7 cellular contexts compared by ENCODE assay signal in the genomic region with DNA sequence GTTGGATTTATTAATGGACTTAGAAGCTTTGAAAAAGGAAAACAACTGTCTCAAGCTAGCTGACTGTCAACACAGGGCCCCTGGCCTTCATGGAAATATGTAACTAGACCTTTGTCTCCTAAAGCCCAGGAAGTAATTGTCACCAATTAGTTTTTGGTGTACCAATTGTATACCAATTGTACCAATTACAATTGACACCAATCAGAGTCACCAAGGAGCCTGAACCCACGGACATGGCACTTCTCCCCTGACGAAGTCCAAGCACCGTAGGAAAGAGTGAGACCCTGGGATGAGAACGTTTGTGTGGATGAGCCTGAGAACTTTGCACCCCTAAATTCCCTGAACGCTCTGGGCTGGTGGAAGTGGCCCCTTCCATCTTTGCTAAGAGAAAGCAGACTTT.
"Had no signal": no experiment of that assay in that cellular context is flagged by ENCODE, and none has a peak within 500 bp of the region (broad histone marks: within the 10 kb centered on the region; RNA-seq: fewer than 3 reads in every experiment).

No MANE protein-coding gene starts in this region.

- ATAC-seq: K562 had no signal

- H3K9ac ChIP-seq: KMS-11 had no signal

- H3K27ac ChIP-seq: HL-60, KMS-11 had no signal

- FAIRE-seq: HTR-8/SVneo, K562 had no signal

- DNase-seq: IMR-90, KBM-7, KG1 had no signal

- H3K4me3 ChIP-seq: K562 had no signal

- H3K4me2 ChIP-seq: KMS-11 had no signal
